Comparison of ENCODE assay signal across 8 cellular contexts in genomic region chr1:89065077-89065868, GRCh38. TPM values are rescaled to one million over a fixed set of nuclear protein-coding genes. Genes with fewer than 3 reads are reported as not detected.
DNase-seq lines count a peak whose midpoint lies in the region; ATAC-seq lines count a peak whose summit lies in the region.

A gene with protein sequence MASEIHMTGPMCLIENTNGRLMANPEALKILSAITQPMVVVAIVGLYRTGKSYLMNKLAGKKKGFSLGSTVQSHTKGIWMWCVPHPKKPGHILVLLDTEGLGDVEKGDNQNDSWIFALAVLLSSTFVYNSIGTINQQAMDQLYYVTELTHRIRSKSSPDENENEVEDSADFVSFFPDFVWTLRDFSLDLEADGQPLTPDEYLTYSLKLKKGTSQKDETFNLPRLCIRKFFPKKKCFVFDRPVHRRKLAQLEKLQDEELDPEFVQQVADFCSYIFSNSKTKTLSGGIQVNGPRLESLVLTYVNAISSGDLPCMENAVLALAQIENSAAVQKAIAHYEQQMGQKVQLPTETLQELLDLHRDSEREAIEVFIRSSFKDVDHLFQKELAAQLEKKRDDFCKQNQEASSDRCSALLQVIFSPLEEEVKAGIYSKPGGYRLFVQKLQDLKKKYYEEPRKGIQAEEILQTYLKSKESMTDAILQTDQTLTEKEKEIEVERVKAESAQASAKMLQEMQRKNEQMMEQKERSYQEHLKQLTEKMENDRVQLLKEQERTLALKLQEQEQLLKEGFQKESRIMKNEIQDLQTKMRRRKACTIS (minus strand): TSS chr1:89065208. CDS start chr1:89063234, 1,974 bp downstream.

- peak within 1 kb of the TSS; percentile 96 for H3K4me3 Mint-ChIP-seq in T-helper 17 cell
- H3K4me3 Mint-ChIP-seq in natural killer cell treated with Interleukin-12 subunit alpha and Interleukin-12 subunit beta and Interleukin-15 and Interleukin-18, amount 100 ng/mL, for 72 hours: peak within 1 kb of the TSS; percentile 98

- no peaks in the 10 kb centered on the region for H3K36me3 Mint-ChIP-seq in T-helper 17 cell (ENCODE audit: low read depth)
- peaks cover 39% of the 10 kb centered on the region for H3K36me3 Mint-ChIP-seq in natural killer cell treated with Interleukin-12 subunit alpha and Interleukin-12 subunit beta and Interleukin-15 and Interleukin-18, amount 100 ng/mL, for 72 hours

- no peaks in the 10 kb centered on the region for H3K27me3 Mint-ChIP-seq in T-helper 17 cell
- H3K27me3 Mint-ChIP-seq in natural killer cell treated with Interleukin-12 subunit alpha and Interleukin-12 subunit beta and Interleukin-15 and Interleukin-18, amount 100 ng/mL, for 72 hours: no peaks in the 10 kb centered on the region

- H3K9me3 ChIP-seq in T-helper 17 cell (ENCODE audit: control insufficient read depth, low read length, poor library complexity, severe bottlenecking): no peaks in the 10 kb centered on the region

- DNase-seq in activated effector memory CD4-positive, alpha-beta T cell treated with Interleukin-2 at 50 U/mL for 16 hours: peak; percentile 4
- DNase-seq in activated effector memory CD4-positive, alpha-beta T cell treated with anti-CD3 and anti-CD28 coated beads, Interleukin-2, amount 50 U/mL, for 16 hours: no peak
- DNase-seq in T-helper 17 cell: no peak
- DNase-seq in natural killer cell treated with Interleukin-12 subunit alpha and Interleukin-12 subunit beta and Interleukin-15 and Interleukin-18, amount 100 ng/mL, for 72 hours (ENCODE audit: low spot score): no peak
- DNase-seq in T1000 (lab: John Stamatoyannopoulos, UW): no peak
- DNase-seq in effector CD4-positive, alpha-beta T cell: no peak

- peak within 1 kb of the TSS; percentile 97 for H3K27ac Mint-ChIP-seq in T-helper 17 cell
- peak within 1 kb of the TSS; percentile 90 to 100 for H3K27ac Mint-ChIP-seq in natural killer cell treated with Interleukin-12 subunit alpha and Interleukin-12 subunit beta and Interleukin-15 and Interleukin-18, amount 100 ng/mL, for 72 hours

- H3K4me1 Mint-ChIP-seq in T-helper 17 cell: peaks cover 36% of the 10 kb centered on the region
- H3K4me1 Mint-ChIP-seq in natural killer cell treated with Interleukin-12 subunit alpha and Interleukin-12 subunit beta and Interleukin-15 and Interleukin-18, amount 100 ng/mL, for 72 hours (ENCODE audit: low read depth in 2 of 2): peaks cover 42 to 62% of the 10 kb centered on the region in 2 donors

- ATAC-seq in HG03064 (IDR thresholded peaks at IDR 0.05; ENCODE audit: low read depth, unreplicated experiment) (peak; percentile 58), T-helper 17 cell (peak; percentile 86), esophagus mucosa (peak; percentile 78)
- ATAC-seq in natural killer cell treated with Interleukin-12 subunit alpha and Interleukin-12 subunit beta and Interleukin-15 and Interleukin-18, amount 100 ng/mL, for 72 hours: peak; percentile 85 to 91

- H3K9me3 Mint-ChIP-seq in natural killer cell treated with Interleukin-12 subunit alpha and Interleukin-12 subunit beta and Interleukin-15 and Interleukin-18, amount 100 ng/mL, for 72 hours: peaks cover 3% of the 10 kb centered on the region

RNA-seq across cellular contexts. Expression of the gene that starts here (rescaled TPM):
- total RNA-seq in T-helper 17 cell (10 to 100 TPM; 27.3 to 29.4 TPM), esophagus mucosa (5.2 TPM)
- 100 to 1,000 TPM; 154 to 241 TPM for total RNA-seq in natural killer cell treated with Interleukin-12 subunit alpha and Interleukin-12 subunit beta and Interleukin-15 and Interleukin-18, amount 100 ng/mL, for 72 hours

Comparison
In these comparisons a context has a peak if more than half of its experiments do, and no peak if none do; other contexts are left out.
1. RNA of the gene that starts here (total RNA-seq): 154 to 241 TPM in natural killer cell treated with Interleukin-12 subunit alpha and Interleukin-12 subunit beta and Interleukin-15 and Interleukin-18, amount 100 ng/mL, for 72 hours; 27.3 to 29.4 TPM in T-helper 17 cell and 5.2 TPM in esophagus mucosa (single experiment); every median in the first group is over 4 times any median in the second.
2. Peak in every context shown above with its lines, with median percentiles within 50 percentile points of each other: ATAC-seq.